21 cellular contexts compared by ENCODE assay signal in the genomic region with DNA sequence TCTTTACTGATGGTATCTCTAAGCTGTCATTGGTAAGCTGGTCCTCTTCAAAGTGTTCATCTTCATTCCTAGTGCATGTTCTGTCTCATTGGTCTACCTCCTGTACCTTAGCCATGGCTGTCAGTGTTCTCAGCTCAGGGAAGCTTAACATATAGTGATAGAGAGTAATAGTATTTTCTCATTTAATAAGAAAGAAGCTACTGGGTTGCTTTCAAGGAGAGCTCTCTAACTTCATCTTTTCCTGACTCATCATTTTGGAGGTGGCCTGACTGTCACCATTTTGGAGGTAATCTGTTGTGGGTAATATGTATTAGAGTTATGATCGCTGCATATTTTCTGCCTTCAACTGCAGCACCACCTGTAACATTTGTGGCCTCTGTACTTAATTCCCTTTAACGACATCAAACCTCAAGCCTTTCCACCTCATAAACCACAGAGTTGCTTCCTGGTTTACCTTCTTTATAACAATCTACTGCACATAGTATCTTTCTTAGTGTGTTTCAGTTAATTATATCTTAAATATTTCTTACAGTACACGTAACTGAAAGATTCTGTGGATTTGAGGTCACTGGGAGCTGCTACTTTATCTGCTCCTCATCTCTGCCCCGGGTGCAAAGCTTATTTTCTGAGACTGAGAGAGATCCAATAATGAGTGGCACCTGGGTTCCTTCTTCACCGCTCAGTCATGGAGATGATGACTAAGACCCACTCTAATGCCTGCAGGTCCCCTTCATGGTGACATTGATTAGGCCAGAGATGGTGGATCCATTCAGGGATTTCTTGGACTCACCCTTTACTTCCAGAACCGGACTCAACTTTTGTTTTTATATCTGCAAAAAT.
A peak's percentile ranks its signal among the peaks of the same experiment; 100 is the strongest.
DNase-seq lines count a peak whose midpoint lies in the region; ATAC-seq and TF ChIP-seq lines count a peak whose summit lies in the region.
"Had no signal": no experiment of that assay in that cellular context is flagged by ENCODE, and none has a peak within 500 bp of the region (broad histone marks: within the 10 kb centered on the region; RNA-seq: fewer than 3 reads in every experiment).

No MANE protein-coding gene starts in this region.

- no peaks in the 10 kb centered on the region for H3K36me3 ChIP-seq in KMS-11 (ENCODE audit: insufficient read depth)
- H3K36me3 ChIP-seq: BLaER1, gastroesophageal sphincter, sigmoid colon, tibial nerve had no signal

- no peaks in the 10 kb centered on the region for H3K9me3 Mint-ChIP-seq in activated CD8-positive, alpha-beta memory T cell treated with anti-CD3 and anti-CD28 coated beads, Interleukin-2, amount 10 ng/mL, durations not matched to agents 7 days and 5 days (ENCODE audit: low read depth)
- H3K9me3 Mint-ChIP-seq in T-helper 1 cell treated with Interleukin-12 subunit alpha and Interleukin-12 subunit beta and Interleukin-4 antibody, amounts not matched to agents 30 μg/mL and 1 μg/mL, for 36 hours = peaks cover 5% of the 10 kb centered on the region
- H3K9me3 Mint-ChIP-seq: activated naive CD4-positive, alpha-beta T cell treated with anti-CD3 and anti-CD28 coated beads, Interleukin-2, amount 50 U/mL, for 24 hours had no signal

- no peaks in the 10 kb centered on the region for H3K27me3 Mint-ChIP-seq in activated CD8-positive, alpha-beta memory T cell treated with anti-CD3 and anti-CD28 coated beads, Interleukin-2, amount 10 ng/mL, durations not matched to agents 7 days and 5 days
- no peaks in the 10 kb centered on the region for H3K27me3 Mint-ChIP-seq in T-helper 1 cell treated with Interleukin-12 subunit alpha and Interleukin-12 subunit beta and Interleukin-4 antibody, amounts not matched to agents 30 μg/mL and 1 μg/mL, for 36 hours (ENCODE audit: low read depth)
- H3K27me3 Mint-ChIP-seq: activated naive CD4-positive, alpha-beta T cell treated with anti-CD3 and anti-CD28 coated beads, Interleukin-2, amount 50 U/mL, for 24 hours; central memory CD8-positive, alpha-beta T cell; stimulated activated naive CD8-positive, alpha-beta T cell treated with anti-CD3 and anti-CD28 coated beads, Interleukin-15, Interleukin-2, amounts not matched to agents 100 ng/mL and 50 ng/mL, for 24 hours had no signal

- H3K9ac ChIP-seq in KMS-11 = peak overlapping the region; percentile 63
- H3K9ac ChIP-seq: BLaER1 had no signal

- H2AFZ ChIP-seq in KMS-11 (ENCODE audit: low read depth) = peak overlapping the region; percentile 53

- H3K79me2 ChIP-seq in KMS-11 (ENCODE audit: insufficient read depth, low read depth) = no peaks in the 10 kb centered on the region

- DNase-seq in activated CD8-positive, alpha-beta memory T cell treated with anti-CD3 and anti-CD28 coated beads, Interleukin-2, amount 10 ng/mL, durations not matched to agents 7 days and 5 days = no peak
- no peak for DNase-seq in activated CD8-positive, alpha-beta memory T cell treated with anti-CD3 and anti-CD28 coated beads for 24 hours
- DNase-seq in renal cortical epithelial cell (ENCODE audit: low read depth) (peak; percentile 53), DMS53 treated with DMSO at 0.1 percent for 48 hours (lab: John Stamatoyannopoulos, UW; ENCODE audit: unreplicated experiment) (no peak), COLO668 (lab: John Stamatoyannopoulos, UW; ENCODE audit: unreplicated experiment) (no peak), NCI-H446 treated with DMSO at 0.1 percent for 48 hours (lab: John Stamatoyannopoulos, UW) (no peak)
- DNase-seq: dermis blood vessel endothelial cell, KBM-7, mucosa of descending colon, posterior cingulate gyrus, sigmoid colon had no signal

- H3K4me2 ChIP-seq in KMS-11 = peak overlapping the region; percentile 56
- H3K4me2 ChIP-seq: BLaER1 had no signal

- no peaks in the 10 kb centered on the region for H3K27me3 ChIP-seq in KMS-11 (ENCODE audit: insufficient read depth, low read depth)
- H3K27me3 ChIP-seq: BLaER1, gastroesophageal sphincter, sigmoid colon, tibial nerve had no signal

- peaks cover 72% of the 10 kb centered on the region for H3K4me1 ChIP-seq in KMS-11 (ENCODE audit: low read depth, poor library complexity, severe bottlenecking)
- H3K4me1 ChIP-seq: BLaER1, gastroesophageal sphincter, sigmoid colon, tibial nerve had no signal

- no peak overlapping the region for H3K4me3 Mint-ChIP-seq in activated CD8-positive, alpha-beta memory T cell treated with anti-CD3 and anti-CD28 coated beads, Interleukin-2, amount 10 ng/mL, durations not matched to agents 7 days and 5 days
- peak overlapping the region; percentile 30 for H3K4me3 Mint-ChIP-seq in T-helper 1 cell treated with Interleukin-12 subunit alpha and Interleukin-12 subunit beta and Interleukin-4 antibody, amounts not matched to agents 30 μg/mL and 1 μg/mL, for 36 hours
- H3K4me3 Mint-ChIP-seq: activated naive CD4-positive, alpha-beta T cell treated with anti-CD3 and anti-CD28 coated beads, Interleukin-2, amount 50 U/mL, for 24 hours; activated T-helper 1 cell treated with anti-CD3 and anti-CD28 coated beads, Interleukin-12 subunit alpha, Interleukin-12 subunit beta, Interleukin-2, Interleukin-4 antibody, amounts not matched to agents 30 ng/mL and 10 ng/mL and 1 ng/mL, durations not matched to agents 14 hours and 24 hours and 36 hours; central memory CD8-positive, alpha-beta T cell; stimulated activated naive CD8-positive, alpha-beta T cell treated with anti-CD3 and anti-CD28 coated beads, Interleukin-15, Interleukin-2, amounts not matched to agents 100 ng/mL and 50 ng/mL, for 24 hours had no signal

- H3K4me3 ChIP-seq in KMS-11 (IDR thresholded peaks at IDR 0.05; ENCODE audit: insufficient read depth, low read depth, low read length) = no peak overlapping the region
- H3K4me3 ChIP-seq: BLaER1, gastroesophageal sphincter, lung, mucosa of descending colon, sigmoid colon, tibial nerve had no signal

- peak overlapping the region; percentile 42 for H3K27ac Mint-ChIP-seq in activated CD8-positive, alpha-beta memory T cell treated with anti-CD3 and anti-CD28 coated beads, Interleukin-2, amount 10 ng/mL, durations not matched to agents 7 days and 5 days
- H3K27ac Mint-ChIP-seq in T-helper 1 cell treated with Interleukin-12 subunit alpha and Interleukin-12 subunit beta and Interleukin-4 antibody, amounts not matched to agents 30 μg/mL and 1 μg/mL, for 36 hours = peak overlapping the region; percentile 70
- H3K27ac Mint-ChIP-seq: activated naive CD4-positive, alpha-beta T cell treated with anti-CD3 and anti-CD28 coated beads, Interleukin-2, amount 50 U/mL, for 24 hours; activated T-helper 1 cell treated with anti-CD3 and anti-CD28 coated beads, Interleukin-12 subunit alpha, Interleukin-12 subunit beta, Interleukin-2, Interleukin-4 antibody, amounts not matched to agents 30 ng/mL and 10 ng/mL and 1 ng/mL, durations not matched to agents 14 hours and 24 hours and 36 hours; stimulated activated naive CD8-positive, alpha-beta T cell treated with anti-CD3 and anti-CD28 coated beads, Interleukin-15, Interleukin-2, amounts not matched to agents 100 ng/mL and 50 ng/mL, for 24 hours had no signal

- TF ChIP-seq CTCF in KMS-11 (conservative IDR thresholded peaks at IDR 0.05; ENCODE audit: low read depth, low read length) = no peak

- ATAC-seq in activated CD8-positive, alpha-beta memory T cell treated with anti-CD3 and anti-CD28 coated beads, Interleukin-2, amount 10 ng/mL, durations not matched to agents 7 days and 5 days = peak; percentile 39
- ATAC-seq: gastroesophageal sphincter, mucosa of descending colon had no signal

- peaks cover 1% of the 10 kb centered on the region for H3K4me1 Mint-ChIP-seq in activated CD8-positive, alpha-beta memory T cell treated with anti-CD3 and anti-CD28 coated beads, Interleukin-2, amount 10 ng/mL, durations not matched to agents 7 days and 5 days
- H3K4me1 Mint-ChIP-seq in T-helper 1 cell treated with Interleukin-12 subunit alpha and Interleukin-12 subunit beta and Interleukin-4 antibody, amounts not matched to agents 30 μg/mL and 1 μg/mL, for 36 hours (ENCODE audit: low read depth) = peaks cover 9% of the 10 kb centered on the region
- H3K4me1 Mint-ChIP-seq: activated naive CD4-positive, alpha-beta T cell treated with anti-CD3 and anti-CD28 coated beads, Interleukin-2, amount 50 U/mL, for 24 hours; central memory CD8-positive, alpha-beta T cell had no signal

- H3K27ac ChIP-seq in KMS-11 = peak overlapping the region; percentile 92
- H3K27ac ChIP-seq: BLaER1, gastroesophageal sphincter, sigmoid colon, tibial nerve had no signal

- CTCF ChIA-PET in activated CD8-positive, alpha-beta memory T cell treated with anti-CD3 and anti-CD28 coated beads, Interleukin-2, amount 10 ng/mL, durations not matched to agents 7 days and 5 days (lab: Charles Lee) = no interaction called here

- no peaks in the 10 kb centered on the region for H3K36me3 Mint-ChIP-seq in activated CD8-positive, alpha-beta memory T cell treated with anti-CD3 and anti-CD28 coated beads, Interleukin-2, amount 10 ng/mL, durations not matched to agents 7 days and 5 days
- H3K36me3 Mint-ChIP-seq in T-helper 1 cell treated with Interleukin-12 subunit alpha and Interleukin-12 subunit beta and Interleukin-4 antibody, amounts not matched to agents 30 μg/mL and 1 μg/mL, for 36 hours (ENCODE audit: low read depth) = no peaks in the 10 kb centered on the region
- H3K36me3 Mint-ChIP-seq: activated naive CD4-positive, alpha-beta T cell treated with anti-CD3 and anti-CD28 coated beads, Interleukin-2, amount 50 U/mL, for 24 hours had no signal

- no peaks in the 10 kb centered on the region for H4K20me1 ChIP-seq in KMS-11 (ENCODE audit: insufficient read depth)
- H4K20me1 ChIP-seq: BLaER1 had no signal
